8 cellular contexts compared by ENCODE assay signal in the genomic region with DNA sequence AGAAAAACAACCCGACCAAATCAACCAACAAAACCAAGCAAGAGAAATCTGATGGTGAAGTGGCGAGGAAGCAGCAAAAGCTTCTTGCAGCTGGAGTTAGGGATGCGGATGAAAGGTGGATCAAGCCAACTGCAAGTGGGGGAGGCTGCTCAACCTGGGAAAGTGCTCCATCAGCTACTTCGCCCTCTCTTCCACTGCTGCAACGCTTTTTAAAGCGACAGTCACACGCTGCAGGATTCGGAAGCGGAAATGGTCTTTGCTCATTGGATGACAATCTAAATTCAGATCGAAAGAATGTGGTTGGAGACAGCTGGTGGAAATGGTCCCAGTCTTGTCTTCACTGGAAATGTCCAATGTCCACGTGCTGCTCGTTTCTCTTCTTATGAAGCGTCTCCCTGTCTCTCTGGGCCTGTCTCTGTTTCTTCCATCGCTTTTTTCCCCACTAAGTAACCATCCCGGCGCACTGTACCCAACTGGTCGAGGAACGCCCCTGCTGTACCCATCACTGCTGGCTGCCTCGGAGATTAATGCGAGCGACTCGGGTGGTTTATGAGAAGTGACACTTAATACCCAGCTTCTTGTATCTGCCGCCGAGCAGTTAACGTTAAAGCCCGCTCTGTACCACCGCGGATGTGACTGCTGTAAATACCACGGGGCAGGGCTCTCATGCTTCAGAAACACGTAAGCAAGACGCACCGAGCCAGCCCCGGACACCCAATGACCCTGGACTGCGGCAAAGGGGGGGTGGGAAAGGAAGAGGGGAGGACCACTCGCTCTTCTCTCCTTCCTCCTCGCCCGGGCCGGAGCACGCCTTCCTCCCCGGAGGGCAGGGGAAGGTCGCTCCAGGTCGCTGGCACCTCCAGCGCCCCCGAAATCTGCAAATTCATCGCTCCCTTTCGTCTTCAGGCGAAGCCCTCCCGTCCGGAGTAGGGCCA. TPM values are rescaled to one million over a fixed set of nuclear protein-coding genes. Genes with fewer than 3 reads are reported as not detected.
DNase-seq lines count a peak whose midpoint lies in the region; ATAC-seq, FAIRE-seq and TF ChIP-seq lines count a peak whose summit lies in the region.

No MANE protein-coding gene starts in this region.

- peak overlapping the region; percentile 56 to 88 (median 60) for H3K4me3 ChIP-seq in mammary epithelial cell (replicated peaks in 1 of 3; ENCODE audit: insufficient read depth in 1 of 3, low read depth in 2 of 3, low read length in 3 of 3)
- peak overlapping the region in 2 of 3 donors; percentile 14 to 54 for H3K4me3 ChIP-seq in right lobe of liver

- CTCF ChIA-PET in mammary epithelial cell (lab: Charles Lee; ENCODE audit: low non-redundant PET) = no interaction called here

- dilution Hi-C loops in mammary epithelial cell (cut with HindIII; ENCODE audit: low sequenced_read_pairs) = no loop called here

- BruUV-seq in mammary epithelial cell (replicated peaks; lab: Mats Ljungman, UMichigan) = no TSS peak

- TF ChIP-seq CTCF in mammary epithelial cell (conservative IDR thresholded peaks at IDR 0.05 in 1 of 2, IDR thresholded peaks at IDR 0.05 in 1 of 2; ENCODE audit: extremely low read depth in 1 of 2, insufficient read depth in 1 of 2, low read depth in 1 of 2, low read length in 2 of 2) (no peak), right lobe of liver (IDR thresholded peaks at IDR 0.05) (no peak)

- H4K20me1 ChIP-seq in mammary epithelial cell (ENCODE audit: insufficient read depth, low read length) = no peaks in the 10 kb centered on the region

- H3K4me2 ChIP-seq in mammary epithelial cell (ENCODE audit: insufficient read depth, low read depth, low read length) = peak overlapping the region; percentile 99

- in situ Hi-C loops in mammary epithelial cell (cut with MboI; ENCODE audit: low sequenced_read_pairs in 2 of 2) = no loop called here

- TF ChIP-seq POLR2A in right lobe of liver (IDR thresholded peaks at IDR 0.05) = no peak

- peak; percentile 58 for DNase-seq in NCI-H1092 treated with DMSO at 0.1 percent for 48 hours (lab: John Stamatoyannopoulos, UW)
- DNase-seq in NCI-H1092 (lab: John Stamatoyannopoulos, UW) = no peak
- DNase-seq in RPMI8226 = peak; percentile 3
- no peak for DNase-seq in mammary epithelial cell
- DNase-seq in right lobe of liver = no peak
- DNase-seq in superior temporal gyrus (ENCODE audit: extremely low spot score) = peak; percentile 51
- no peak for DNase-seq in urothelium cell line (ENCODE audit: low spot score)
- no peak for DNase-seq in GDM1 (lab: John Stamatoyannopoulos, UW)

- no peak overlapping the region for H3K9ac ChIP-seq in mammary epithelial cell (ENCODE audit: insufficient read depth, low read length)

- intact Hi-C loops in mammary epithelial cell (cut with micrococcal nuclease) (no loop called here), right lobe of liver (cut with DNase I) (no loop called here)

- ATAC-seq in right lobe of liver = no peak

- H3K4me1 ChIP-seq in mammary epithelial cell (ENCODE audit: insufficient read depth, low read length) = peaks cover 13% of the 10 kb centered on the region
- H3K4me1 ChIP-seq in right lobe of liver = peaks cover 0 to 38% (median 4%) of the 10 kb centered on the region in 4 donors

- H3K9me3 ChIP-seq in mammary epithelial cell (replicated peaks; ENCODE audit: insufficient read depth, low read length) = no peaks in the 10 kb centered on the region
- H3K9me3 ChIP-seq in right lobe of liver = no peaks in the 10 kb centered on the region

- no peaks in the 10 kb centered on the region for H3K36me3 ChIP-seq in mammary epithelial cell (ENCODE audit: insufficient read depth, low read length)
- H3K36me3 ChIP-seq in right lobe of liver = no peaks in the 10 kb centered on the region

- H2AFZ ChIP-seq in mammary epithelial cell (ENCODE audit: low read depth, low read length) = peak overlapping the region; percentile 93

- no peak overlapping the region for H3K27ac ChIP-seq in mammary epithelial cell (ENCODE audit: insufficient read depth, low read depth, low read length)
- no peak overlapping the region for H3K27ac ChIP-seq in right lobe of liver

- 38% methylated on average over 31 of the region's 49 CpGs for WGBS in mammary epithelial cell (ENCODE audit: low coverage, missing lambda C conversion rate)
- WGBS in right lobe of liver (ENCODE audit: insufficient coverage, low coverage, low lambda C conversion rate, missing lambda C conversion rate) = 14% methylated on average over 36 of the region's 49 CpGs

- H3K27me3 ChIP-seq in mammary epithelial cell (ENCODE audit: insufficient read depth, low read length) = peaks cover 18% of the 10 kb centered on the region
- peaks cover 8 to 10% of the 10 kb centered on the region in 2 donors for H3K27me3 ChIP-seq in right lobe of liver

- no peaks in the 10 kb centered on the region for H3K79me2 ChIP-seq in mammary epithelial cell (ENCODE audit: insufficient read depth, low read length)

- no peak for FAIRE-seq in urothelium cell line (lab: Jason Lieb, UNC)

RNA-seq across cellular contexts. Expression of gene FGF9, which starts 1.9 kb away (rescaled TPM):
- total RNA-seq in mammary epithelial cell = not detected
- polyA plus RNA-seq in mammary epithelial cell = not detected
- not detected for polyA minus RNA-seq in mammary epithelial cell
- total RNA-seq in right lobe of liver = not detected

Comparison
In these comparisons a context has a peak if more than half of its experiments do, and no peak if none do; other contexts are left out.
1. DNase-seq: peak in NCI-H1092 treated with DMSO at 0.1 percent for 48 hours (single experiment), RPMI8226 (single experiment) and superior temporal gyrus (single experiment); none in NCI-H1092 (single experiment), mammary epithelial cell (single experiment), right lobe of liver (0 of 3), urothelium cell line (single experiment) and GDM1 (single experiment).